33 cellular contexts compared by ENCODE assay signal in the genomic region with DNA sequence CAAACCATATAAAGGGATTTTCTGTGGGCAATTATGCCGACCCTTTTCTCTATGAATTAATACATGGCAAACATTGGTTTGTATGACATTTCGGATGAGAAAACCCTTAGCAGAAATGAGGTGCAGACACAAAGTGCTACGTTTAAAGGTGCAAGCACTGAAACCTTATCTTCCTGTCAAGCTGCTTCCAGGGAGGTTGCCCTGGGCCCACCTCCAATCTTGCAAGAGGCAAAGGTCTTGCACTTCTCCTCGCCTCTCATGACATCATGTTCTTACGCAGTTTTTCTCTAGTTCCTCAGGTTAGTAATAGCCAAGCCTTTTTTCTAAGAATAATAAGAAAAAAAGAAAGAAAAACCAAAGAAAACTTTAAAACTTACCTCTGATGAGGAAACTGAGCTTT.
"Had no signal": no experiment of that assay in that cellular context is flagged by ENCODE, and none has a peak within 500 bp of the region (broad histone marks: within the 10 kb centered on the region; RNA-seq: fewer than 3 reads in every experiment).

No MANE protein-coding gene starts in this region.

- H3K9me3 ChIP-seq: MG63 had no signal

- H3K27ac ChIP-seq: KMS-11 had no signal

- H3K27me3 ChIP-seq: MG63 had no signal

- H3K4me3 ChIP-seq: MG63 had no signal

- DNase-seq: Karpas-422, Kasumi-1, MG63, MM.1S, MV-4-11, NCI-H1048, NCI-H1092, NCI-H1092 treated with DMSO at 0.1 percent for 48 hours, NCI-H1105, NCI-H1105 treated with DMSO at 0.1 percent for 48 hours, NCI-H1417 treated with DMSO at 0.1 percent for 48 hours, NCI-H1436, NCI-H1436 treated with DMSO at 0.1 percent for 48 hours, NCI-H146, NCI-H1694, NCI-H1694 treated with DMSO at 0.1 percent for 48 hours, NCI-H187, NCI-H187 treated with DMSO at 0.1 percent for 48 hours, NCI-H1930, NCI-H2029, NCI-H2029 treated with DMSO at 0.1 percent for 48 hours, NCI-H2081 treated with DMSO at 0.1 percent for 48 hours, NCI-H2107, NCI-H2171, NCI-H2171 treated with DMSO at 0.1 percent for 48 hours, NCI-H2227 treated with DMSO at 0.1 percent for 48 hours, NCI-H226, NCI-H345, NCI-H446, NCI-H446 treated with DMSO at 0.1 percent for 48 hours, NCI-H510A, NCI-H510A treated with DMSO at 0.1 percent for 48 hours had no signal

- H3K36me3 ChIP-seq: MG63 had no signal
